15 cellular contexts compared by ENCODE assay signal in genomic region chr21:45537111-45537745, GRCh38. TPM values are rescaled to one million over a fixed set of nuclear protein-coding genes. Genes with fewer than 3 reads are reported as not detected.
DNase-seq lines count a peak whose midpoint lies in the region; ATAC-seq, FAIRE-seq and TF ChIP-seq lines count a peak whose summit lies in the region.
"Had no signal": no experiment of that assay in that cellular context is flagged by ENCODE, and none has a peak within 500 bp of the region (broad histone marks: within the 10 kb centered on the region; RNA-seq: fewer than 3 reads in every experiment).

No MANE protein-coding gene starts in this region.

- TF ChIP-seq CTCF in left ventricle myocardium inferior (IDR thresholded peaks at IDR 0.05; ENCODE audit: borderline replicate concordance): no peak

- H3K27me3 ChIP-seq in left ventricle myocardium inferior (ENCODE audit: low read depth): no peaks in the 10 kb centered on the region
- H3K27me3 ChIP-seq: foreskin keratinocyte had no signal

- FAIRE-seq in HTR-8/SVneo (lab: Jason Lieb, UNC): no peak
- FAIRE-seq: RCC 7860 had no signal

- peaks cover 37% of the 10 kb centered on the region for H3K4me1 ChIP-seq in left ventricle myocardium inferior
- H3K4me1 ChIP-seq: foreskin keratinocyte had no signal

- no peaks in the 10 kb centered on the region for H3K36me3 ChIP-seq in left ventricle myocardium inferior

- H3K27ac ChIP-seq in left ventricle myocardium inferior (replicated peaks): no peak overlapping the region
- H3K27ac ChIP-seq: foreskin keratinocyte had no signal

- no peak overlapping the region for H3K4me3 ChIP-seq in left ventricle myocardium inferior

- no peak for ATAC-seq in GM19455 (IDR thresholded peaks at IDR 0.05; ENCODE audit: unreplicated experiment)
- ATAC-seq: activated CD4-positive, alpha-beta T cell treated with anti-CD3 and anti-CD28 coated beads for 36 hours; foreskin keratinocyte; SK-N-SH treated with all-trans-retinoic acid at 6 μM for 48 hours had no signal

- peak; percentile 4 for DNase-seq in stimulated activated CD4-positive, alpha-beta T cell treated with anti-CD3 and anti-CD28 coated beads, Interleukin-4, amount 100 ng/mL, for 1 hour
- DNase-seq in stimulated activated CD4-positive, alpha-beta T cell treated with anti-CD3 and anti-CD28 coated beads, Interleukin-1b, Interleukin-23, amount 100 ng/mL, for 48 hours: no peak
- DNase-seq in left ventricle myocardium inferior: peak; percentile 11
- peak in 9 of 10 donors; percentile 6 to 83 (median 14) for DNase-seq in posterior cingulate gyrus
- DNase-seq in HTR-8/SVneo (ENCODE audit: insufficient read length, low spot score): no peak
- no peak for DNase-seq in CD1c-positive myeloid dendritic cell (ENCODE audit: extremely low spot score)
- DNase-seq: activated CD4-positive, alpha-beta T cell treated with anti-CD3 and anti-CD28 coated beads for 36 hours; activated naive CD4-positive, alpha-beta T cell; cortex of kidney; foreskin keratinocyte; NCI-H748 treated with DMSO at 0.1 percent for 48 hours; T-helper 9 cell had no signal

- intact Hi-C loops in left ventricle myocardium inferior (cut with micrococcal nuclease): no loop called here
- intact Hi-C loops in posterior cingulate gyrus (cut with DNase I): no loop called here

- no peaks in the 10 kb centered on the region for H3K9me3 ChIP-seq in left ventricle myocardium inferior (replicated peaks)

RNA-seq across cellular contexts. Expression of gene SLC19A1, which starts 5.0 kb away (rescaled TPM):
- total RNA-seq in left ventricle myocardium inferior: 4.9 TPM

Comparison
In these comparisons a context has a peak if more than half of its experiments do, and no peak if none do; other contexts are left out.
1. DNase-seq: peak in stimulated activated CD4-positive, alpha-beta T cell treated with anti-CD3 and anti-CD28 coated beads, Interleukin-4, amount 100 ng/mL, for 1 hour (single experiment), left ventricle myocardium inferior (single experiment) and posterior cingulate gyrus (9 of 10); none in stimulated activated CD4-positive, alpha-beta T cell treated with anti-CD3 and anti-CD28 coated beads, Interleukin-1b, Interleukin-23, amount 100 ng/mL, for 48 hours (single experiment), HTR-8/SVneo (single experiment) and CD1c-positive myeloid dendritic cell (single experiment).